Comparison of ENCODE assay signal across 15 cellular contexts in genomic region chr9:20477940-20478620, GRCh38.
A peak's percentile ranks its signal among the peaks of the same experiment; 100 is the strongest.
DNase-seq lines count a peak whose midpoint lies in the region; ATAC-seq and TF ChIP-seq lines count a peak whose summit lies in the region.
"Had no signal": no experiment of that assay in that cellular context is flagged by ENCODE, and none has a peak within 500 bp of the region (broad histone marks: within the 10 kb centered on the region; RNA-seq: fewer than 3 reads in every experiment).

No MANE protein-coding gene starts in this region.

- H3F3A ChIP-seq in smooth muscle cell (ENCODE audit: low read depth), result no peaks in the 10 kb centered on the region

- H3K36me3 ChIP-seq in breast epithelium, result no peaks in the 10 kb centered on the region
- no peaks in the 10 kb centered on the region for H3K36me3 ChIP-seq in smooth muscle cell (ENCODE audit: low read depth)
- H3K36me3 ChIP-seq: pancreas had no signal

- no peak overlapping the region for H3K27ac Mint-ChIP-seq in MCF 10A (ENCODE audit: low read depth, unreplicated experiment)

- no peak overlapping the region for H3K9ac ChIP-seq in smooth muscle cell (ENCODE audit: low read depth)

- CTCF ChIA-PET in MCF 10A (lab: Yijun Ruan, JAX), result interaction anchor here (0.8 to 1.1 kb wide), 3 partner anchors 16 to 55 kb away, joined by 3 to 7 read pairs (median 3); no protein-coding TSS in a partner anchor

- H3K4me2 ChIP-seq in smooth muscle cell, result peak overlapping the region; percentile 11

- H3K4me1 ChIP-seq in breast epithelium, result no peaks in the 10 kb centered on the region
- H3K4me1 ChIP-seq in smooth muscle cell (ENCODE audit: low read depth), result peaks cover 19% of the 10 kb centered on the region
- H3K4me1 ChIP-seq: pancreas had no signal

- H3K27ac ChIP-seq in breast epithelium (no peak overlapping the region), smooth muscle cell (ENCODE audit: low read depth) (no peak overlapping the region)
- H3K27ac ChIP-seq: pancreas had no signal

- no peaks in the 10 kb centered on the region for H3K36me3 Mint-ChIP-seq in MCF 10A (ENCODE audit: insufficient read depth, unreplicated experiment)
- H3K36me3 Mint-ChIP-seq: brain had no signal

- peak; percentile 26 for DNase-seq in MCF 10A (ENCODE audit: unreplicated experiment)
- no peak for DNase-seq in breast epithelium (ENCODE audit: low spot score in 2 of 2)
- peak; percentile 12 for DNase-seq in HPDE6-E6E7 (ENCODE audit: extremely low spot score)
- peak; percentile 16 for DNase-seq in choroid plexus epithelial cell (ENCODE audit: low read depth)
- no peak for DNase-seq in smooth muscle cell (lab: John Stamatoyannopoulos, UW; ENCODE audit: unreplicated experiment)
- no peak for DNase-seq in NCI-H2227 (lab: John Stamatoyannopoulos, UW; ENCODE audit: unreplicated experiment)
- DNase-seq: activated CD4-positive, alpha-beta T cell treated with anti-CD3 and anti-CD28 coated beads, Interleukin-2, amount 50 U/mL, for 48 hours; AML-193; NCI-H1092; pancreas; stimulated activated CD4-positive, alpha-beta T cell treated with anti-CD3 and anti-CD28 coated beads, Interleukin-4, amount 100 ng/mL, for 4 hours had no signal

- no peaks in the 10 kb centered on the region for H3K4me1 Mint-ChIP-seq in MCF 10A (ENCODE audit: insufficient read depth, unreplicated experiment)

- no peak overlapping the region for H3K4me3 Mint-ChIP-seq in MCF 10A (ENCODE audit: unreplicated experiment)

- intact Hi-C loops in MCF 10A (cut with micrococcal nuclease) (no loop called here), breast epithelium (cut with DNase I; ENCODE audit: low total_unique reads) (loop anchor here (2.0 kb wide), 1 partner anchor 39 kb away; no protein-coding TSS in a partner anchor)

- peaks cover 83% of the 10 kb centered on the region for H3K79me2 ChIP-seq in smooth muscle cell (ENCODE audit: low read depth)

- POLR2A ChIA-PET in MCF 10A (lab: Yijun Ruan, JAX), result interaction anchor here (1.0 kb wide), 1 partner anchor 33 kb away, joined by 3 read pairs; no protein-coding TSS in a partner anchor

- H3K4me3 ChIP-seq in breast epithelium, result no peak overlapping the region
- no peak overlapping the region for H3K4me3 ChIP-seq in choroid plexus epithelial cell (ENCODE audit: low read depth, low read length)
- H3K4me3 ChIP-seq in smooth muscle cell, result no peak overlapping the region
- H3K4me3 ChIP-seq: pancreas had no signal

- no TSS peak for BruUV-seq in MCF 10A (replicated peaks; lab: Mats Ljungman, UMichigan)

- H2AFZ ChIP-seq in smooth muscle cell (ENCODE audit: low read depth), result no peak overlapping the region

- no peak for ATAC-seq in GM21786 (IDR thresholded peaks at IDR 0.05; ENCODE audit: unreplicated experiment)
- no peak for ATAC-seq in HG02840 (IDR thresholded peaks at IDR 0.05; ENCODE audit: low FRiP score, unreplicated experiment)
- ATAC-seq: left lobe of liver, pancreas had no signal

- H4K20me1 ChIP-seq in smooth muscle cell (ENCODE audit: low read depth), result peaks cover 49% of the 10 kb centered on the region

- TF ChIP-seq CTCF in MCF 10A (IDR thresholded peaks at IDR 0.05; ENCODE audit: unreplicated experiment) (no peak), breast epithelium (IDR thresholded peaks at IDR 0.05) (no peak), choroid plexus epithelial cell (conservative IDR thresholded peaks at IDR 0.05; ENCODE audit: low read depth, low read length) (no peak), smooth muscle cell (IDR thresholded peaks at IDR 0.05; ENCODE audit: borderline replicate concordance, insufficient read depth, poor library complexity, severe bottlenecking) (no peak)

- H3K27me3 Mint-ChIP-seq in MCF 10A (ENCODE audit: insufficient read depth, unreplicated experiment), result peaks cover 48% of the 10 kb centered on the region
- H3K27me3 Mint-ChIP-seq: brain had no signal

- H3K27me3 ChIP-seq in breast epithelium (no peaks in the 10 kb centered on the region), smooth muscle cell (ENCODE audit: low read depth) (no peaks in the 10 kb centered on the region)
- H3K27me3 ChIP-seq: pancreas had no signal

- TF ChIP-seq POLR2A in breast epithelium (IDR thresholded peaks at IDR 0.05), result no peak

- no peaks in the 10 kb centered on the region for H3K9me3 ChIP-seq in breast epithelium
- H3K9me3 ChIP-seq in smooth muscle cell (replicated peaks; ENCODE audit: low read depth), result no peaks in the 10 kb centered on the region
- H3K9me3 ChIP-seq: pancreas had no signal

- WGBS in smooth muscle cell (ENCODE audit: low lambda C conversion rate), result 62% methylated on average over 7 of the region's 7 CpGs

- no peaks in the 10 kb centered on the region for H3K9me3 Mint-ChIP-seq in MCF 10A (ENCODE audit: unreplicated experiment)
- H3K9me3 Mint-ChIP-seq: brain had no signal

Comparison
In these comparisons a context has a peak if more than half of its experiments do, and no peak if none do; other contexts are left out.
1. DNase-seq: peak in MCF 10A (single experiment), HPDE6-E6E7 (single experiment) and choroid plexus epithelial cell (single experiment); none in breast epithelium (0 of 2), smooth muscle cell (single experiment) and NCI-H2227 (single experiment).